In the genomic region with DNA sequence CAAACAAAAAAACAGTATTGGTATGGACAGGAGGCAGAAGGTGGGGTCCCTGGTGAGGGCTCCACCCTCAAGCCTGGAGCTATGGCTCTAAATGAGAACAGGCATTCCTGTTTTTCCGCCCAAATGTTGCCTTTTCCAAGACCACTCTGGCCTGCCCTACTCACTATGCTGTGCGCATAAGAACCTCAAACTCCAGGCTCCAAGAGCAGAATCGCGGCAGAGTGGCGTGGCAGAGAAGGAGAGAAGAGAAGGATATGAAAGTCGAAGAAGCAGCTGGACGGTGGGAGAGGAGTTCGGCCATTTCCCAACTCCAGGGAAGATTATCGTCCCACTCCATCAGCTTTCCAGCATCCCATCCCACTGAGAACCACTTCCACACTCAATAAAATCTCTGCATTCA, we compare ENCODE assay signal across 17 cellular contexts.
DNase-seq lines count a peak whose midpoint lies in the region; TF ChIP-seq lines count a peak whose summit lies in the region.
"Had no signal": no experiment of that assay in that cellular context is flagged by ENCODE, and none has a peak within 500 bp of the region (broad histone marks: within the 10 kb centered on the region; RNA-seq: fewer than 3 reads in every experiment).

No MANE protein-coding gene starts in this region.

- no peak overlapping the region for H4K8ac ChIP-seq in neuronal stem cell (ENCODE audit: low read depth, low read length)

- H3K4me3 Mint-ChIP-seq in endodermal cell: no peak overlapping the region
- H3K4me3 Mint-ChIP-seq: CD14-positive monocyte; CD8-positive, alpha-beta T cell had no signal

- CTCF ChIA-PET in SK-N-SH (lab: Yijun Ruan, JAX): no interaction called here

- H3K27me3 Mint-ChIP-seq in endodermal cell (ENCODE audit: insufficient read depth): no peaks in the 10 kb centered on the region

- H3K79me1 ChIP-seq in neuronal stem cell (ENCODE audit: low read depth, low read length): no peaks in the 10 kb centered on the region

- H3K4me1 ChIP-seq in SK-N-SH (ENCODE audit: control insufficient read depth in 1 of 2, insufficient read depth in 2 of 2, low read depth in 1 of 2, low read length in 1 of 2) (peaks cover 0 to 13% of the 10 kb centered on the region in 2 experiments; a peak in 2 of 4 replicates), endodermal cell (ENCODE audit: control insufficient read depth, insufficient read depth, low read length) (no peaks in the 10 kb centered on the region), neuronal stem cell (ENCODE audit: control insufficient read depth in 2 of 2, insufficient read depth in 1 of 2, low read depth in 1 of 2, low read length in 2 of 2) (peaks cover 0 to 4% of the 10 kb centered on the region in 2 donors), breast epithelium (no peaks in the 10 kb centered on the region)

- no peak for TF ChIP-seq POLR2A in breast epithelium (IDR thresholded peaks at IDR 0.05)

- no peak overlapping the region for H3K23ac ChIP-seq in neuronal stem cell (ENCODE audit: low read depth, low read length, poor library complexity)

- POLR2A ChIA-PET in SK-N-SH (lab: Yijun Ruan, JAX): no interaction called here

- H3K9me2 ChIP-seq in SK-N-SH: no peaks in the 10 kb centered on the region

- H3K18ac ChIP-seq in neuronal stem cell (ENCODE audit: low read length): no peak overlapping the region

- H3K27ac ChIP-seq in SK-N-SH (ENCODE audit: low read depth in 2 of 2, low read length in 1 of 2): peak overlapping the region in 1 of 2 experiments; percentile 2; a peak in 1 of 4 replicates
- H3K27ac ChIP-seq in endodermal cell (ENCODE audit: low read depth, low read length): no peak overlapping the region
- H3K27ac ChIP-seq in neuronal stem cell (replicated peaks; ENCODE audit: low read length): no peak overlapping the region
- no peak overlapping the region for H3K27ac ChIP-seq in breast epithelium
- H3K27ac ChIP-seq: 22Rv1 had no signal

- H3K4me2 ChIP-seq in SK-N-SH: no peak overlapping the region
- H3K4me2 ChIP-seq in neuronal stem cell (ENCODE audit: insufficient read depth, low read length, poor library complexity, severe bottlenecking): no peak overlapping the region

- intact Hi-C loops in breast epithelium (cut with DNase I; ENCODE audit: low total_unique reads): no loop called here

- no peak overlapping the region for H2BK15ac ChIP-seq in neuronal stem cell (ENCODE audit: low read length)

- H3F3A ChIP-seq in SK-N-SH (replicated peaks; ENCODE audit: insufficient read depth): peaks cover 26% of the 10 kb centered on the region

- H2BK120ac ChIP-seq in neuronal stem cell (ENCODE audit: low read depth, low read length): no peak overlapping the region

- H3K9me3 ChIP-seq in SK-N-SH: no peaks in the 10 kb centered on the region
- no peaks in the 10 kb centered on the region for H3K9me3 ChIP-seq in endodermal cell (ENCODE audit: control insufficient read depth, low read length)
- no peaks in the 10 kb centered on the region for H3K9me3 ChIP-seq in neuronal stem cell (replicated peaks in 1 of 2; ENCODE audit: control insufficient read depth in 2 of 2, insufficient read depth in 1 of 2, low read depth in 1 of 2, low read length in 2 of 2)
- H3K9me3 ChIP-seq in breast epithelium: no peaks in the 10 kb centered on the region

- H3K27me3 ChIP-seq in SK-N-SH (ENCODE audit: insufficient read depth) (no peaks in the 10 kb centered on the region), endodermal cell (ENCODE audit: control insufficient read depth, insufficient read depth, low read length, poor library complexity, severe bottlenecking) (no peaks in the 10 kb centered on the region), neuronal stem cell (ENCODE audit: control insufficient read depth in 3 of 3, insufficient read depth in 3 of 3, low read depth in 1 of 3, low read length in 3 of 3) (no peaks in the 10 kb centered on the region), breast epithelium (no peaks in the 10 kb centered on the region)

- H3K4ac ChIP-seq in neuronal stem cell (ENCODE audit: low read length): no peak overlapping the region

- H3K4me3 ChIP-seq in SK-N-SH (ENCODE audit: low read depth in 2 of 2, low read length in 1 of 2) (no peak overlapping the region), endodermal cell (ENCODE audit: low read length) (no peak overlapping the region), neuronal stem cell (ENCODE audit: low read length in 2 of 2) (no peak overlapping the region), breast epithelium (no peak overlapping the region)

- H3K4me1 Mint-ChIP-seq in endodermal cell: peaks cover 4% of the 10 kb centered on the region
- H3K4me1 Mint-ChIP-seq: CD14-positive monocyte had no signal

- no peak overlapping the region for H3K27ac Mint-ChIP-seq in endodermal cell
- H3K27ac Mint-ChIP-seq: CD8-positive, alpha-beta T cell had no signal

- no peak overlapping the region for H3K14ac ChIP-seq in neuronal stem cell (ENCODE audit: low read length)

- no peaks in the 10 kb centered on the region for H3K36me3 ChIP-seq in SK-N-SH (replicated peaks in 1 of 2; ENCODE audit: control insufficient read depth in 1 of 2, insufficient read depth in 2 of 2, low read length in 1 of 2)
- no peaks in the 10 kb centered on the region for H3K36me3 ChIP-seq in endodermal cell (ENCODE audit: control insufficient read depth, insufficient read depth, low read length)
- H3K36me3 ChIP-seq in neuronal stem cell (replicated peaks in 1 of 2; ENCODE audit: control insufficient read depth in 2 of 2, insufficient read depth in 2 of 2, low read length in 2 of 2): no peaks in the 10 kb centered on the region
- no peaks in the 10 kb centered on the region for H3K36me3 ChIP-seq in breast epithelium

- H3K9me3 Mint-ChIP-seq in endodermal cell: no peaks in the 10 kb centered on the region

- DNase-seq in NCI-H2227 (lab: John Stamatoyannopoulos, UW; ENCODE audit: unreplicated experiment): peak; percentile 0
- no peak for DNase-seq in NCI-H2227 treated with DMSO at 0.1 percent for 48 hours (lab: John Stamatoyannopoulos, UW)
- no peak for DNase-seq in SK-N-SH
- peak; percentile 46 for DNase-seq in endodermal cell
- DNase-seq in neuronal stem cell (ENCODE audit: low spot score): no peak
- no peak for DNase-seq in stimulated activated CD8-positive, alpha-beta memory T cell treated with anti-CD3 and anti-CD28 coated beads, Interleukin-4, amount 100 ng/mL, for 48 hours
- no peak for DNase-seq in SHP77 (lab: John Stamatoyannopoulos, UW)
- DNase-seq in breast epithelium (ENCODE audit: low spot score in 2 of 2): no peak
- DNase-seq: CD8-positive, alpha-beta T cell; COR-L47; DMS153; DMS79 treated with DMSO at 0.1 percent for 48 hours; EL; GDM1; H7 had no signal

- H3K9ac ChIP-seq in SK-N-SH: no peak overlapping the region
- no peak overlapping the region for H3K9ac ChIP-seq in endodermal cell (ENCODE audit: extremely low read depth, low read length, poor library complexity, severe bottlenecking)
- no peak overlapping the region for H3K9ac ChIP-seq in neuronal stem cell (ENCODE audit: low read depth, low read length, poor library complexity)

- no peak for TF ChIP-seq CTCF in SK-N-SH (IDR thresholded peaks at IDR 0.05)
- no peak for TF ChIP-seq CTCF in endodermal cell (conservative IDR thresholded peaks at IDR 0.05)
- TF ChIP-seq CTCF in breast epithelium (IDR thresholded peaks at IDR 0.05): no peak

- H2AK5ac ChIP-seq in neuronal stem cell (ENCODE audit: low read depth, low read length): no peak overlapping the region

- no peak overlapping the region for H2BK12ac ChIP-seq in neuronal stem cell (ENCODE audit: low read length)

- no peak overlapping the region for H4K91ac ChIP-seq in neuronal stem cell (ENCODE audit: low read depth, low read length, poor library complexity)

- H2BK5ac ChIP-seq in neuronal stem cell (ENCODE audit: low read length): no peak overlapping the region

- H2AFZ ChIP-seq in SK-N-SH (ENCODE audit: low read depth) (peak overlapping the region; percentile 74; the same call in 1 of the 2 replicates), neuronal stem cell (ENCODE audit: low read length) (peak overlapping the region; percentile 51)

- no peaks in the 10 kb centered on the region for H3K36me3 Mint-ChIP-seq in endodermal cell (ENCODE audit: low read depth)
- H3K36me3 Mint-ChIP-seq: CD14-positive monocyte; CD8-positive, alpha-beta T cell had no signal

- TF ChIP-seq RAD21 in SK-N-SH (IDR thresholded peaks at IDR 0.05; ENCODE audit: low read length): no peak

- H3K79me2 ChIP-seq in SK-N-SH (ENCODE audit: insufficient read depth): no peaks in the 10 kb centered on the region; the same call in 1 of the 2 replicates

- no peak for TF ChIP-seq EP300 in SK-N-SH (IDR thresholded peaks at IDR 0.05; ENCODE audit: borderline replicate concordance in 1 of 2, low read depth in 1 of 2, low read length in 1 of 2)

- WGBS in SK-N-SH (ENCODE audit: low lambda C conversion rate): 65% methylated on average over 9 of the region's 9 CpGs
- 91 to 100% methylated on average over 1 to 9 of the region's 9 CpGs for WGBS in endodermal cell (ENCODE audit: insufficient coverage in 1 of 2, insufficient read length in 1 of 2), 2 experiments
- WGBS in neuronal stem cell (ENCODE audit: extremely low coverage in 2 of 2, insufficient read length in 2 of 2, insufficient replicate concordance in 1 of 2), 2 donors: no CpG with 5 or more reads among the region's 9 CpGs

- no peaks in the 10 kb centered on the region for H4K20me1 ChIP-seq in SK-N-SH (ENCODE audit: insufficient read depth)

TF ChIP-seq in SK-N-SH, 30 proteins besides CTCF, POLR2A, EP300 and RAD21:
- TF ChIP-seq YY1 (IDR thresholded peaks at IDR 0.05; ENCODE audit: low read depth) (no peak), SMC3 (IDR thresholded peaks at IDR 0.05; ENCODE audit: low read depth, low read length) (no peak), FOSL2 (IDR thresholded peaks at IDR 0.05; ENCODE audit: borderline replicate concordance, low read depth) (no peak), GABPA (IDR thresholded peaks at IDR 0.05; ENCODE audit: low read depth) (no peak), RFX5 (IDR thresholded peaks at IDR 0.05; ENCODE audit: low read length) (no peak), NRF1 (IDR thresholded peaks at IDR 0.05; ENCODE audit: low read depth, low read length) (no peak)
- TF ChIP-seq, protein P1, sequence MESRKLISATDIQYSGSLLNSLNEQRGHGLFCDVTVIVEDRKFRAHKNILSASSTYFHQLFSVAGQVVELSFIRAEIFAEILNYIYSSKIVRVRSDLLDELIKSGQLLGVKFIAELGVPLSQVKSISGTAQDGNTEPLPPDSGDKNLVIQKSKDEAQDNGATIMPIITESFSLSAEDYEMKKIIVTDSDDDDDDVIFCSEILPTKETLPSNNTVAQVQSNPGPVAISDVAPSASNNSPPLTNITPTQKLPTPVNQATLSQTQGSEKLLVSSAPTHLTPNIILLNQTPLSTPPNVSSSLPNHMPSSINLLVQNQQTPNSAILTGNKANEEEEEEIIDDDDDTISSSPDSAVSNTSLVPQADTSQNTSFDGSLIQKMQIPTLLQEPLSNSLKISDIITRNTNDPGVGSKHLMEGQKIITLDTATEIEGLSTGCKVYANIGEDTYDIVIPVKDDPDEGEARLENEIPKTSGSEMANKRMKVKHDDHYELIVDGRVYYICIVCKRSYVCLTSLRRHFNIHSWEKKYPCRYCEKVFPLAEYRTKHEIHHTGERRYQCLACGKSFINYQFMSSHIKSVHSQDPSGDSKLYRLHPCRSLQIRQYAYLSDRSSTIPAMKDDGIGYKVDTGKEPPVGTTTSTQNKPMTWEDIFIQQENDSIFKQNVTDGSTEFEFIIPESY (IDR thresholded peaks at IDR 0.05; ENCODE audit: borderline replicate concordance, low read depth): no peak

Comparison
In these comparisons a context has a peak if more than half of its experiments do, and no peak if none do; other contexts are left out.
1. DNase-seq: peak in NCI-H2227 (single experiment) and endodermal cell (single experiment); none in NCI-H2227 treated with DMSO at 0.1 percent for 48 hours (single experiment), SK-N-SH (single experiment), neuronal stem cell (single experiment), stimulated activated CD8-positive, alpha-beta memory T cell treated with anti-CD3 and anti-CD28 coated beads, Interleukin-4, amount 100 ng/mL, for 48 hours (single experiment), SHP77 (0 of 2) and breast epithelium (0 of 2).